In the genomic region with DNA sequence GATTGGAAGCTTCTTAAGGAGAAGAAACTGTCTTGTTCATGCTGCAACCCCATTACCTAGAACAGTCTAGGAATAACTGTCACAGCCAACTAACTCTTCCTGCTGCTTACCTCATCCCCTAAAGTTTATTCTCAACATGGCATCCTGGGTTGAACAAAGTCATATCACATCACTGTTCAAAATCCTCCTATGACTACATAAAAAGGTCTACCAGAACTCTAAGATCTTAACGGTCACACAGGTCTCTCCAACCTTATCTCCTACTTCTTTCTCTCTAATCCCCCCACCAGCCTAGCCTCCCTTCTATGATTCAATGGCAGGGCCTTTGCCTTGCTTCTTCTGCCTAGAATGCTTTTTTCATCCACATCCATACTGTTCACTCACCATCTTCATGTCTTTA, we compare ENCODE assay signal across 1 cellular context.
TF ChIP-seq lines count a peak whose summit lies in the region.

No MANE protein-coding gene starts in this region.

TF ChIP-seq in HepG2, 621 proteins besides CTCF, POLR2A, EP300 and RAD21 (continued from another document):
- no peak for TF ChIP-seq HINFP (CRISPR knock-in tag; IDR thresholded peaks at IDR 0.05; ENCODE audit: low read depth)
- no peak for TF ChIP-seq PCBP2 (optimal IDR thresholded peaks at IDR 0.05; ENCODE audit: low read depth, low read length, poor library complexity, severe bottlenecking)
- no peak for TF ChIP-seq LBX2 (CRISPR knock-in tag; IDR thresholded peaks at IDR 0.05; ENCODE audit: borderline replicate concordance)
- TF ChIP-seq ZFP1 (CRISPR knock-in tag; IDR thresholded peaks at IDR 0.05): no peak
- TF ChIP-seq RBM39 (IDR thresholded peaks at IDR 0.05; ENCODE audit: low read depth, low read length, poor library complexity, severe bottlenecking): no peak
- no peak for TF ChIP-seq ZNF513 (CRISPR knock-in tag; conservative IDR thresholded peaks at IDR 0.05)
- no peak for TF ChIP-seq ZNF766 (CRISPR knock-in tag; IDR thresholded peaks at IDR 0.05; ENCODE audit: borderline replicate concordance)
- no peak for TF ChIP-seq ZNF460 (CRISPR knock-in tag; IDR thresholded peaks at IDR 0.05; ENCODE audit: borderline replicate concordance)
- no peak for TF ChIP-seq BATF2 (CRISPR knock-in tag; IDR thresholded peaks at IDR 0.05)
- TF ChIP-seq ZNF691 (CRISPR knock-in tag; IDR thresholded peaks at IDR 0.05; ENCODE audit: borderline replicate concordance, low read depth): no peak
- TF ChIP-seq, protein P1, sequence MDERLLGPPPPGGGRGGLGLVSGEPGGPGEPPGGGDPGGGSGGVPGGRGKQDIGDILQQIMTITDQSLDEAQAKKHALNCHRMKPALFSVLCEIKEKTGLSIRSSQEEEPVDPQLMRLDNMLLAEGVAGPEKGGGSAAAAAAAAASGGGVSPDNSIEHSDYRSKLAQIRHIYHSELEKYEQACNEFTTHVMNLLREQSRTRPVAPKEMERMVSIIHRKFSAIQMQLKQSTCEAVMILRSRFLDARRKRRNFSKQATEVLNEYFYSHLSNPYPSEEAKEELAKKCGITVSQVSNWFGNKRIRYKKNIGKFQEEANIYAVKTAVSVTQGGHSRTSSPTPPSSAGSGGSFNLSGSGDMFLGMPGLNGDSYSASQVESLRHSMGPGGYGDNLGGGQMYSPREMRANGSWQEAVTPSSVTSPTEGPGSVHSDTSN (CRISPR knock-in tag; IDR thresholded peaks at IDR 0.05): no peak
- no peak for TF ChIP-seq ZNF569 (CRISPR knock-in tag; IDR thresholded peaks at IDR 0.05; ENCODE audit: borderline replicate concordance)
- no peak for TF ChIP-seq YY1 (IDR thresholded peaks at IDR 0.05; ENCODE audit: insufficient read depth, insufficient replicate concordance, low read depth, low read length)
